ENCODE assay signal across 4 cellular contexts in the genomic region with DNA sequence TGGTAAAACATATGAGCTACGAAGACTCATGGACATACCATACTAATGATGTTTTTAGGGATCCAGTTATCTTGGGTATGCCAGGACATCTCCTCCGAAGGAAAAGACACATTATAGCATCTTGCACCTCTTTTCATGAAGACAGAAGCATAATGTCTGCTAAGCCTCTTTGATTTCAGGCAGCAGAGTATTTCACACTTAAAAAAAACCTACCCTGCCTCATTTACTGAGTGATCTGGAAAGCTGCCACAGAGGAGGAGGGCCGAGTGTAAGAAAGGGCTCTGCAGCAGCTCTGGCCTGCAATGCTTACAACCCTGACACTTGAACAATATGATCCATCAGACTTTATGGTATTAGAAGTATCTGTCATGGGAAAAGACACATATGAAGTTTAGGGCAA.
"Had no signal": no experiment of that assay in that cellular context is flagged by ENCODE, and none has a peak within 500 bp of the region (broad histone marks: within the 10 kb centered on the region; RNA-seq: fewer than 3 reads in every experiment).

No MANE protein-coding gene starts in this region.

- H3K27ac Mint-ChIP-seq: GM23338, H9 had no signal

- H3K4me1 Mint-ChIP-seq: GM23338, H9 had no signal

- DNase-seq: H9, HCEC 1CT, IMR-90 had no signal

- H3K9me3 Mint-ChIP-seq: GM23338, H9 had no signal

- H3K4me3 Mint-ChIP-seq: GM23338, H9 had no signal
